ENCODE assay signal across 9 cellular contexts in genomic region chr7:22872087-22872807, GRCh38. TPM values are rescaled to one million over a fixed set of nuclear protein-coding genes. Genes with fewer than 3 reads are reported as not detected.
DNase-seq lines count a peak whose midpoint lies in the region; ATAC-seq, FAIRE-seq and TF ChIP-seq lines count a peak whose summit lies in the region.
"Had no signal": no experiment of that assay in that cellular context is flagged by ENCODE, and none has a peak within 500 bp of the region (broad histone marks: within the 10 kb centered on the region; RNA-seq: fewer than 3 reads in every experiment).

No MANE protein-coding gene starts in this region.

- H2AFZ ChIP-seq in HepG2 (ENCODE audit: low read length): no peak overlapping the region

- no peaks in the 10 kb centered on the region for H3K9me3 ChIP-seq in HepG2 (ENCODE audit: low read length)

- TF ChIP-seq CTCF in HepG2 (CRISPR knock-in tag; IDR thresholded peaks at IDR 0.05): no peak

- no peaks in the 10 kb centered on the region for H3K79me2 ChIP-seq in HepG2 (ENCODE audit: insufficient read depth, low read length)

- H3K27ac ChIP-seq in HepG2 (ENCODE audit: extremely low read length, insufficient read depth, low read length): no peak overlapping the region

- no peak for TF ChIP-seq EP300 in HepG2 (IDR thresholded peaks at IDR 0.05; ENCODE audit: low read depth in 2 of 2, low read length in 2 of 2)
- TF ChIP-seq EP300 in HepG2 (CRISPR knock-in tag; IDR thresholded peaks at IDR 0.05; ENCODE audit: borderline replicate concordance): no peak

- POLR2A ChIA-PET in HepG2 (lab: Yijun Ruan, JAX): no interaction called here

- H3K4me1 ChIP-seq in HepG2 (ENCODE audit: insufficient read depth, low read length): no peaks in the 10 kb centered on the region

- in situ Hi-C loops in HepG2 (cut with HindIII; ENCODE audit: extremely low pct_ligation_motif_present, low pct_unique_long_range_greater_than_20kb): no loop called here

- no peak overlapping the region for H3K4me3 ChIP-seq in HepG2 (replicated peaks in 1 of 3; ENCODE audit: insufficient read depth in 1 of 3, low read depth in 2 of 3, low read length in 3 of 3)

- H3K27me3 ChIP-seq in HepG2 (ENCODE audit: control insufficient read depth in 1 of 2, insufficient read depth in 2 of 2, low read length in 2 of 2): no peaks in the 10 kb centered on the region

- no peak for TF ChIP-seq POLR2A in HepG2 (IDR thresholded peaks at IDR 0.05; ENCODE audit: insufficient read depth in 1 of 2, low read depth in 2 of 2, low read length in 2 of 2)

- H4K20me1 ChIP-seq in HepG2 (ENCODE audit: insufficient read depth, low read length): no peaks in the 10 kb centered on the region

- TF ChIP-seq RAD21 in HepG2 (CRISPR knock-in tag; IDR thresholded peaks at IDR 0.05): no peak

- peak; percentile 97 for ATAC-seq in GM18861 (IDR thresholded peaks at IDR 0.05; ENCODE audit: unreplicated experiment)
- peak; percentile 98 for ATAC-seq in GM21717 (IDR thresholded peaks at IDR 0.05; ENCODE audit: unreplicated experiment)
- ATAC-seq in HG03460 (IDR thresholded peaks at IDR 0.05; ENCODE audit: unreplicated experiment): peak; percentile 97
- peak; percentile 46 for ATAC-seq in HepG2

- no peak for FAIRE-seq in HepG2 (lab: Jason Lieb, UNC)

- no peak for DNase-seq in HepG2 (ENCODE audit: low spot score)
- no peak for DNase-seq in HPDE6-E6E7 (ENCODE audit: extremely low spot score)
- no peak for DNase-seq in dedifferentiated amniotic fluid mesenchymal stem cell (ENCODE audit: extremely low spot score)
- no peak for DNase-seq in stimulated activated CD4-positive, alpha-beta T cell treated with anti-CD3 and anti-CD28 coated beads, Interleukin-4, amount 100 ng/mL, for 1 hour
- no peak for DNase-seq in Ammon's horn (ENCODE audit: low spot score)
- DNase-seq: NCI-H345 had no signal

- intact Hi-C loops in HepG2 (cut with micrococcal nuclease; ENCODE audit: unreplicated experiment): no loop called here

- no peak overlapping the region for H3K9ac ChIP-seq in HepG2 (ENCODE audit: insufficient read depth, low read depth, low read length)

- CTCF ChIA-PET in HepG2 (lab: Yijun Ruan, JAX; ENCODE audit: low intra/inter-chr PET ratio, low total read pairs): no interaction called here

- WGBS in HepG2 (ENCODE audit: low lambda C conversion rate): 85% methylated on average over 7 of the region's 8 CpGs

- H3K4me2 ChIP-seq in HepG2 (ENCODE audit: low read depth, low read length): no peak overlapping the region

- no TSS peak for BruUV-seq in HepG2 (replicated peaks; lab: Mats Ljungman, UMichigan)

- H3K36me3 ChIP-seq in HepG2 (replicated peaks in 1 of 2; ENCODE audit: control insufficient read depth in 1 of 2, insufficient read depth in 2 of 2, low read length in 2 of 2): no peaks in the 10 kb centered on the region

TF ChIP-seq in HepG2, 621 proteins besides CTCF, POLR2A, EP300 and RAD21:
- TF ChIP-seq RFX5 (IDR thresholded peaks at IDR 0.05; ENCODE audit: low read depth, low read length) (peak; percentile 90), RFXANK (CRISPR knock-in tag; IDR thresholded peaks at IDR 0.05) (0 out of 2 replicates have a peak, but pooled peaks have one; percentile 47), NR3C1 (CRISPR knock-in tag; IDR thresholded peaks at IDR 0.05) (no peak)

RNA-seq across cellular contexts. Expression of gene TOMM7, which starts 49.6 kb away (rescaled TPM):
- total RNA-seq in HepG2 (2016; rRNA removed; fragmentation: Illumina TruSeq; extraction: Trizol): 251 and 352 TPM in 2 replicates
- 240 and 298 TPM in 2 replicates for total RNA-seq in HepG2 (2016; cell fraction: cytosol; rRNA removed; fragmentation: Illumina TruSeq; extraction: Trizol; ENCODE audit: low read depth)
- 254 and 324 TPM in 2 replicates for total RNA-seq in HepG2 (2016; cell fraction: insoluble cytoplasmic fraction; rRNA removed; fragmentation: Illumina TruSeq; extraction: Trizol)
- 330 and 358 TPM in 2 replicates for total RNA-seq in HepG2 (2016; cell fraction: membrane; rRNA removed; fragmentation: Illumina TruSeq; extraction: Trizol)
- total RNA-seq in HepG2 (2016; cell fraction: nucleus; rRNA removed; fragmentation: Illumina TruSeq; extraction: Trizol): 87.9 and 93.9 TPM in 2 replicates
- polyA plus RNA-seq in HepG2 (2011; rRNA removed): 328 and 369 TPM in 2 replicates
- polyA plus RNA-seq in HepG2 (2011; cell fraction: cytosol; rRNA removed): 127 and 129 TPM in 2 replicates
- polyA plus RNA-seq in HepG2 (2011; cell fraction: nucleus; rRNA removed): 34.6 and 47.7 TPM in 2 replicates
- 309 and 319 TPM in 2 replicates for polyA plus RNA-seq in HepG2 (2012)
- 336 and 479 TPM in 2 replicates for polyA plus RNA-seq in HepG2 (2016; cell fraction: cytosol; fragmentation: Illumina TruSeq; extraction: Trizol; ENCODE audit: low read depth)
- 318 and 360 TPM in 2 replicates for polyA plus RNA-seq in HepG2 (2016; cell fraction: insoluble cytoplasmic fraction; fragmentation: Illumina TruSeq; extraction: Trizol; ENCODE audit: low read depth)
- polyA plus RNA-seq in HepG2 (2016; cell fraction: membrane; fragmentation: Illumina TruSeq; extraction: Trizol; ENCODE audit: low read depth): 372 and 511 TPM in 2 replicates
- 176 and 184 TPM in 2 replicates for polyA plus RNA-seq in HepG2 (2016; cell fraction: nucleus; fragmentation: Illumina TruSeq; extraction: Trizol; ENCODE audit: insufficient read depth, low read depth)
- 115 and 385 TPM in 2 replicates for polyA minus RNA-seq in HepG2 (2011; rRNA and poly(A)+ RNA removed; ENCODE audit: low replicate concordance)
- 16.5 and 34.8 TPM in 2 replicates for polyA minus RNA-seq in HepG2 (2011; cell fraction: cytosol; rRNA and poly(A)+ RNA removed)
- 30.5 and 32.2 TPM in 2 replicates for polyA minus RNA-seq in HepG2 (2011; cell fraction: nucleus; rRNA and poly(A)+ RNA removed)

Comparison
In these comparisons a context has a peak if more than half of its experiments do, and no peak if none do; other contexts are left out.
1. ATAC-seq: peak in every context shown above with its lines; median percentile 98 in GM21717; 97 in GM18861; 97 in HG03460; 46 in HepG2.